ENCODE assay signal across 8 cellular contexts in genomic region chr15:64092864-64093626, GRCh38. TPM values are rescaled to one million over a fixed set of nuclear protein-coding genes. Genes with fewer than 3 reads are reported as not detected.
DNase-seq lines count a peak whose midpoint lies in the region; ATAC-seq and TF ChIP-seq lines count a peak whose summit lies in the region.

No MANE protein-coding gene starts in this region.

- no peak overlapping the region for H2AFZ ChIP-seq in HCT116 (ENCODE audit: low read depth, low read length, poor library complexity, severe bottlenecking)

- H3K9ac ChIP-seq in HCT116 (ENCODE audit: low read length), result peak overlapping the region; percentile 86

- peaks cover 47 to 79% (median 76%) of the 10 kb centered on the region in 7 donors for H3K4me1 Mint-ChIP-seq in naive thymus-derived CD4-positive, alpha-beta T cell

- TF ChIP-seq CTCF in DOHH2 (IDR thresholded peaks at IDR 0.05; ENCODE audit: low read depth, low read length, poor library complexity, severe bottlenecking) (peak; percentile 57), HCT116 (IDR thresholded peaks at IDR 0.05 in 2 of 3, conservative IDR thresholded peaks at IDR 0.05 in 1 of 3; ENCODE audit: borderline replicate concordance in 1 of 3, insufficient read depth in 1 of 3, low read depth in 2 of 3, low read length in 2 of 3) (peak in 1 of 3 experiments; percentile 3; a peak in 1 of 6 replicates)

- POLR2A ChIA-PET in HCT116 (lab: Charles Lee), result interaction anchor here (0.9 to 1.5 kb wide), 3 partner anchors 19 to 590 kb away, joined by 4 to 9 read pairs (median 4); no protein-coding TSS in a partner anchor
- POLR2A ChIA-PET in naive thymus-derived CD4-positive, alpha-beta T cell (lab: Charles Lee), result interaction anchor here (0.6 to 3.0 kb wide), 16 partner anchors 9 to 1041 kb away, joined by 3 to 12 read pairs (median 4); partner anchors contain the start of genes PDCD7, PPIB, RPS27L and TRIP4

- peaks cover 4% of the 10 kb centered on the region; the same call in 1 of the 2 replicates for H4K20me1 ChIP-seq in DOHH2 (ENCODE audit: control insufficient read depth, insufficient read depth, low read depth, low read length)
- 0 out of 2 replicates have a peak, but pooled peaks cover 2% of the 10 kb centered on the region for H4K20me1 ChIP-seq in HCT116 (ENCODE audit: insufficient read depth)

- no peak for TF ChIP-seq RAD21 in HCT116 (IDR thresholded peaks at IDR 0.05; ENCODE audit: low read depth)

- H3K27me3 Mint-ChIP-seq in naive thymus-derived CD4-positive, alpha-beta T cell, result no peaks in the 10 kb centered on the region

- peak overlapping the region; percentile 92 to 100 (median 98) for H3K4me3 Mint-ChIP-seq in naive thymus-derived CD4-positive, alpha-beta T cell

- CTCF ChIA-PET in HCT116 (lab: Charles Lee), result interaction anchor here (0.6 to 1.8 kb wide), 6 partner anchors 26 to 627 kb away, joined by 3 to 11 read pairs (median 4); no protein-coding TSS in a partner anchor
- CTCF ChIA-PET in naive thymus-derived CD4-positive, alpha-beta T cell (lab: Charles Lee), result interaction anchor here (0.6 to 2.1 kb wide), 5 partner anchors 24 to 944 kb away, joined by 3 to 7 read pairs (median 3); no protein-coding TSS in a partner anchor

- no peaks in the 10 kb centered on the region for H3K27me3 ChIP-seq in DOHH2 (ENCODE audit: control insufficient read depth, low read length)
- no peaks in the 10 kb centered on the region for H3K27me3 ChIP-seq in HCT116 (ENCODE audit: insufficient read depth, low read length)
- no peaks in the 10 kb centered on the region for H3K27me3 ChIP-seq in naive thymus-derived CD4-positive, alpha-beta T cell (ENCODE audit: control insufficient read depth in 2 of 2, insufficient read depth in 2 of 2, low read length in 2 of 2)

- TSS peak; percentile 71 for BruUV-seq in HCT116 (replicated peaks; lab: Mats Ljungman, UMichigan)

- H3K4me3 ChIP-seq in DOHH2 (ENCODE audit: low read length) (peak overlapping the region; percentile 83), HCT116 (replicated peaks in 1 of 2; ENCODE audit: low read depth in 1 of 2, low read length in 2 of 2) (peak overlapping the region; percentile 85 to 96), urinary bladder (ENCODE audit: low read depth, low read length) (peak overlapping the region; percentile 61)
- peak overlapping the region; percentile 87 for H3K4me3 ChIP-seq in naive thymus-derived CD4-positive, alpha-beta T cell (ENCODE audit: low read length)

- ATAC-seq in HCT116, result peak; percentile 33
- ATAC-seq in naive thymus-derived CD4-positive, alpha-beta T cell, result no peak

- intact Hi-C loops in HCT116 (cut with micrococcal nuclease), result no loop called here
- intact Hi-C loops in naive thymus-derived CD4-positive, alpha-beta T cell (cut with micrococcal nuclease), result loop anchor here (1.0 to 10.0 kb wide), 15 partner anchors 60 to 1212 kb away; partner anchors contain the start of genes HERC1 (in 2 of the 2), LACTB (in 2 of the 2), CSNK1G1 (in 1 of the 2) and PARP16 (in 1 of the 2)

- peaks cover 6% of the 10 kb centered on the region; the same call in 1 of the 2 replicates for H3F3A ChIP-seq in DOHH2 (ENCODE audit: control insufficient read depth, insufficient read depth)

- H3K79me2 ChIP-seq in DOHH2 (ENCODE audit: control insufficient read depth, low read length) (peaks cover 95% of the 10 kb centered on the region), HCT116 (ENCODE audit: insufficient read depth, low read length) (peaks cover 76% of the 10 kb centered on the region)

- DNase-seq in HCT116 (ENCODE audit: low read depth, low spot score), result no peak
- peak; percentile 73 for DNase-seq in NCI-H2171 treated with DMSO at 0.1 percent for 48 hours (lab: John Stamatoyannopoulos, UW)
- peak; percentile 73 for DNase-seq in activated CD8-positive, alpha-beta memory T cell treated with anti-CD3 and anti-CD28 coated beads for 24 hours
- peak; percentile 41 for DNase-seq in fibroblast of gingiva (ENCODE audit: low read depth)
- peak in 7 of 9 donors; percentile 11 to 45 (median 27) for DNase-seq in naive thymus-derived CD4-positive, alpha-beta T cell
- DNase-seq in GM19238 (ENCODE audit: insufficient read length, low spot score), result no peak

- H3K9me2 ChIP-seq in DOHH2 (replicated peaks; ENCODE audit: control insufficient read depth, low read length) (no peaks in the 10 kb centered on the region), HCT116 (ENCODE audit: insufficient read depth) (no peaks in the 10 kb centered on the region)

- peaks cover 0 to under 1% (median 0%) of the 10 kb centered on the region in 11 donors for H3K9me3 Mint-ChIP-seq in naive thymus-derived CD4-positive, alpha-beta T cell

- H3K27ac Mint-ChIP-seq in naive thymus-derived CD4-positive, alpha-beta T cell, result peak overlapping the region; percentile 98 to 100 (median 99)

- TF ChIP-seq POLR2A in HCT116 (IDR thresholded peaks at IDR 0.05; ENCODE audit: borderline replicate concordance, extremely low read depth, insufficient read depth, insufficient read length), result no peak

- H3K36me3 ChIP-seq in DOHH2 (ENCODE audit: control insufficient read depth, low read length), result peaks cover 38% of the 10 kb centered on the region
- peaks cover under 1 to 8% of the 10 kb centered on the region in 2 experiments; a peak in 2 of 4 replicates for H3K36me3 ChIP-seq in HCT116 (ENCODE audit: control insufficient read depth in 1 of 2, insufficient read depth in 2 of 2, low read length in 2 of 2)
- peaks cover 0 to 15% (median 2%) of the 10 kb centered on the region in 3 experiments for H3K36me3 ChIP-seq in naive thymus-derived CD4-positive, alpha-beta T cell (ENCODE audit: control insufficient read depth in 2 of 3, insufficient read depth in 3 of 3, low read length in 3 of 3)
- H3K36me3 ChIP-seq in urinary bladder (ENCODE audit: insufficient read depth), result no peaks in the 10 kb centered on the region

- peak overlapping the region; percentile 87 for H3K4me2 ChIP-seq in DOHH2 (ENCODE audit: low read length)
- peak overlapping the region; percentile 76 for H3K4me2 ChIP-seq in HCT116 (ENCODE audit: low read length)

- H3K27ac ChIP-seq in DOHH2 (ENCODE audit: low read depth, low read length) (peak overlapping the region; percentile 80), HCT116 (ENCODE audit: low read depth, low read length) (peak overlapping the region; percentile 65), urinary bladder (ENCODE audit: low read depth) (no peak overlapping the region)
- H3K27ac ChIP-seq in naive thymus-derived CD4-positive, alpha-beta T cell (ENCODE audit: low read depth, low read length), result peak overlapping the region; percentile 88

- H3K9me3 ChIP-seq in DOHH2 (ENCODE audit: control insufficient read depth, insufficient read depth, low read length), result no peaks in the 10 kb centered on the region
- no peaks in the 10 kb centered on the region for H3K9me3 ChIP-seq in HCT116 (ENCODE audit: control insufficient read depth in 1 of 2, insufficient read depth in 1 of 2, low read depth in 1 of 2, low read length in 2 of 2)
- H3K9me3 ChIP-seq in naive thymus-derived CD4-positive, alpha-beta T cell (ENCODE audit: control insufficient read depth in 2 of 3, low read length in 3 of 3), result no peaks in the 10 kb centered on the region

- WGBS in urinary bladder, result 5% methylated on average over 22 of the region's 22 CpGs

- peaks cover 4 to 8% (median 5%) of the 10 kb centered on the region in 5 donors for H3K36me3 Mint-ChIP-seq in naive thymus-derived CD4-positive, alpha-beta T cell

- H3K4me1 ChIP-seq in DOHH2 (ENCODE audit: control insufficient read depth, low read length) (peaks cover 61% of the 10 kb centered on the region), HCT116 (ENCODE audit: control insufficient read depth in 1 of 2, insufficient read depth in 2 of 2, low read length in 2 of 2) (peaks cover 25 to 37% of the 10 kb centered on the region in 2 experiments), urinary bladder (ENCODE audit: insufficient read depth) (no peaks in the 10 kb centered on the region)
- H3K4me1 ChIP-seq in naive thymus-derived CD4-positive, alpha-beta T cell (ENCODE audit: control insufficient read depth in 2 of 2, insufficient read depth in 2 of 2, low read length in 2 of 2), result peaks cover 41 to 47% of the 10 kb centered on the region in 2 donors

- RAD21 ChIA-PET in HCT116 (lab: Charles Lee; ENCODE audit: low non-redundant PET in 1 of 2, low total read pairs in 2 of 2, uncharacterized antibody in 2 of 2, unreplicated experiment in 2 of 2), result interaction anchor here in 1 of 2 experiments (1.3 kb wide), 1 partner anchor 22 kb away, joined by 3 read pairs; no protein-coding TSS in a partner anchor

RNA-seq across cellular contexts. Expression of gene CIAO2A, which starts 0.6 kb away (rescaled TPM):
- total RNA-seq in HCT116 (2021; ENCODE audit: unreplicated experiment) (69.3 TPM), urinary bladder (54.6 TPM)
- polyA plus RNA-seq in HCT116 (2012), result 21.0 and 37.8 TPM in 2 replicates
- total RNA-seq in naive thymus-derived CD4-positive, alpha-beta T cell, result 10 to 100 TPM; 19.2 to 66.8 (median 28.0) TPM
- 10 to 100 TPM; 52.8 to 92.1 TPM for polyA plus RNA-seq in naive thymus-derived CD4-positive, alpha-beta T cell
- 33.5 TPM for polyA plus RNA-seq in urinary bladder

RNA-seq across cellular contexts. Expression of gene SNX1, which starts 2.7 kb away (rescaled TPM):
- total RNA-seq in HCT116 (2021; ENCODE audit: unreplicated experiment) (91.9 TPM), urinary bladder (59.4 TPM)
- 43.7 and 53.9 TPM in 2 replicates for polyA plus RNA-seq in HCT116 (2012)
- 100 to 1,000 TPM; 117 to 161 (median 153) TPM for total RNA-seq in naive thymus-derived CD4-positive, alpha-beta T cell
- polyA plus RNA-seq in naive thymus-derived CD4-positive, alpha-beta T cell, result 10 to 100 TPM; 61.3 to 84.4 TPM
- polyA plus RNA-seq in urinary bladder, result 76.6 TPM

RNA-seq across cellular contexts. Expression of gene DAPK2, which starts 46.8 kb away (rescaled TPM):
- total RNA-seq in HCT116 (2021; ENCODE audit: unreplicated experiment), result 4.8 TPM
- 2.9 and 3.2 TPM in 2 replicates for polyA plus RNA-seq in HCT116 (2012)
- 1 to 10 TPM in 3 of 5 experiments, under 1 TPM in 1, not detected in 1; 0.46 to 9.3 (median 4.2) TPM for total RNA-seq in naive thymus-derived CD4-positive, alpha-beta T cell
- polyA plus RNA-seq in naive thymus-derived CD4-positive, alpha-beta T cell, result not detected
- total RNA-seq in urinary bladder, result 6.0 TPM
- 1.3 TPM for polyA plus RNA-seq in urinary bladder

RNA-seq across cellular contexts. Expression of gene SNX22, which starts 58.5 kb away (rescaled TPM):
- total RNA-seq in HCT116 (2021; ENCODE audit: unreplicated experiment) (6.3 TPM), urinary bladder (0.42 TPM)
- polyA plus RNA-seq in HCT116 (2012), result 3.3 and 4.0 TPM in 2 replicates
- total RNA-seq in naive thymus-derived CD4-positive, alpha-beta T cell, result 1 to 10 TPM in 3 of 5 experiments, under 1 TPM in 2; 0.19 to 1.6 (median 1.2) TPM
- under 1 TPM; 0.87 to 0.93 TPM for polyA plus RNA-seq in naive thymus-derived CD4-positive, alpha-beta T cell
- 1.1 TPM for polyA plus RNA-seq in urinary bladder

Comparison
In these comparisons a context has a peak if more than half of its experiments do, and no peak if none do; other contexts are left out.
1. DNase-seq: peak in NCI-H2171 treated with DMSO at 0.1 percent for 48 hours (single experiment), activated CD8-positive, alpha-beta memory T cell treated with anti-CD3 and anti-CD28 coated beads for 24 hours (single experiment), fibroblast of gingiva (single experiment) and naive thymus-derived CD4-positive, alpha-beta T cell (7 of 9); none in HCT116 (single experiment) and GM19238 (single experiment).
2. Peak in every context shown above with its lines, with median percentiles within 50 percentile points of each other: H3K4me3 ChIP-seq.